1 cellular context compared by ENCODE assay signal in the genomic region with DNA sequence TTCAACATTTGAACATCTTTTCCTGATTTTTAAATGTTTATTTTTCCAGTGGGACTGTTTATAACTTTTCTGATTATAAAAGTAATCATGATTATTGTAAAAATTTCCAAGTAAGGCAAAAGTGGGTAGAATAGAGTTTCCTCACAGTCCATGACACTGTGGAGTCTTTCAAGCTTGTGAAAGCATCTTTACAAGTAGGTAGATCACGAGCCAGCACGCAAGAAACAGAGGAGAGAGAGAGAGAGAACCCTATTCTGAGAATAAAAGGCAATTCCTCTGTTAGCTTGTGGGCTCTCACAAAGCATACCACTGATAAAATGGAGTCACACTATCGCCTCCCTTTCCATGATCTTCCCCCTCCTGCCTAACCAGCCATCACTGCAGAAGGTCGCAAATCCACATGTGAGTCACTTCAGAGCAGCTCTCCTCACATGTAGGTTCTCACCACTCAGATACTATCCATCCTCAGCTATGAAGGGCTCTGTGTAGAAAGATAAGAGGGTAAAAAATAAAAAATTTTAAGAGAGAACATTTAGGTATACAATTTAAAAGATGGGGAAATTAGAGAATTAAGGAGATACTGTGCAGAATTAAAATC.
TF ChIP-seq lines count a peak whose summit lies in the region.

No MANE protein-coding gene starts in this region.

TF ChIP-seq in IMR-90, 13 proteins besides CTCF, POLR2A, EP300 and RAD21:
- TF ChIP-seq MAZ (IDR thresholded peaks at IDR 0.05; ENCODE audit: borderline replicate concordance, low read depth, low read length) (no peak), MXI1 (IDR thresholded peaks at IDR 0.05; ENCODE audit: borderline replicate concordance, low read depth, low read length) (no peak), RFX5 (IDR thresholded peaks at IDR 0.05; ENCODE audit: low read depth, low read length) (no peak)
- TF ChIP-seq, protein P1, sequence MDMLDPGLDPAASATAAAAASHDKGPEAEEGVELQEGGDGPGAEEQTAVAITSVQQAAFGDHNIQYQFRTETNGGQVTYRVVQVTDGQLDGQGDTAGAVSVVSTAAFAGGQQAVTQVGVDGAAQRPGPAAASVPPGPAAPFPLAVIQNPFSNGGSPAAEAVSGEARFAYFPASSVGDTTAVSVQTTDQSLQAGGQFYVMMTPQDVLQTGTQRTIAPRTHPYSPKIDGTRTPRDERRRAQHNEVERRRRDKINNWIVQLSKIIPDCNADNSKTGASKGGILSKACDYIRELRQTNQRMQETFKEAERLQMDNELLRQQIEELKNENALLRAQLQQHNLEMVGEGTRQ (IDR thresholded peaks at IDR 0.05; ENCODE audit: low read depth, low read length) = no peak
